Comparison of ENCODE assay signal across 8 cellular contexts in the genomic region with DNA sequence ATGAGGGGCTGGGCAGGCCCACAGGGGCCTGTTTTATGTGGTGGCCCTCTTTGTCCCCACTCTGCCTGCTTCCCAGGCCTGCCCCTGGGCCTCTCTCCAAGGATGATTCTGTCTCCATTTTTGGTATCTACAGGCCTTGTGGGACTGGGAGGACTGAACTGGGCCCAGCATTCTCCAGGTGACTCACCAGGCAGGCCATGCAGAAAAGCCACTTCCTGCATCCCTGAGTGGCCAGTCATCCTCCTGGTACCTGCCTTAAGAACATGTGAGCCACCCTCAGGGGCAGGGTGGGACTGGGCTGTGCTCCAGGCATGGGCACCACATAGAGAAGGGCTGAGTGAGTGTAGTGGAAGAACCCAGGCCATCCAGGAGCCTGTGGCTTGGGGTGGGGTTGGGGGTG. TPM values are rescaled to one million over a fixed set of nuclear protein-coding genes. Genes with fewer than 3 reads are reported as not detected.
A peak's percentile ranks its signal among the peaks of the same experiment; 100 is the strongest.
DNase-seq lines count a peak whose midpoint lies in the region; ATAC-seq and TF ChIP-seq lines count a peak whose summit lies in the region.

No MANE protein-coding gene starts in this region.

- peak; percentile 70 for DNase-seq in DMS53 treated with DMSO at 0.1 percent for 48 hours (lab: John Stamatoyannopoulos, UW; ENCODE audit: unreplicated experiment)
- DNase-seq in HT1080 (ENCODE audit: low read depth) = peak; percentile 100
- DNase-seq in choroid plexus epithelial cell (ENCODE audit: low read depth) = peak; percentile 94
- peak; percentile 97 for DNase-seq in osteoblast (ENCODE audit: insufficient read length, low spot score, missing footprints)
- no peak for DNase-seq in activated T-cell treated with anti-CD3 and anti-CD28 coated beads, Interleukin-2, amount 50 U/mL, for 1 hour
- DNase-seq in NOMO-1 treated with dmso at 0.1 percent for 144 hours (lab: John Stamatoyannopoulos, UW; ENCODE audit: unreplicated experiment) = no peak
- DNase-seq in NCI-H524 treated with DMSO at 0.1 percent for 48 hours (lab: John Stamatoyannopoulos, UW) = no peak

- no peaks in the 10 kb centered on the region for H4K20me1 ChIP-seq in osteoblast (ENCODE audit: insufficient read depth, low read length)

- H3K4me3 ChIP-seq in choroid plexus epithelial cell (ENCODE audit: low read depth, low read length) = no peak overlapping the region
- H3K4me3 ChIP-seq in osteoblast (ENCODE audit: insufficient read depth, low read length) = no peak overlapping the region

- H3K36me3 ChIP-seq in osteoblast (ENCODE audit: insufficient read depth, low read length) = no peaks in the 10 kb centered on the region

- ATAC-seq in HG03521 (IDR thresholded peaks at IDR 0.05; ENCODE audit: unreplicated experiment) = no peak

- no peaks in the 10 kb centered on the region for H3K9me3 ChIP-seq in osteoblast (ENCODE audit: low read depth, low read length)

- TF ChIP-seq CTCF in choroid plexus epithelial cell (conservative IDR thresholded peaks at IDR 0.05; ENCODE audit: low read depth, low read length) = no peak
- no peak for TF ChIP-seq CTCF in osteoblast (IDR thresholded peaks at IDR 0.05; ENCODE audit: extremely low read depth, low read depth, low read length)

- H2AFZ ChIP-seq in osteoblast (ENCODE audit: low read length) = peak overlapping the region; percentile 1

- H3K4me1 ChIP-seq in osteoblast (ENCODE audit: insufficient read depth, low read length) = peaks cover 22% of the 10 kb centered on the region

- H3K27me3 ChIP-seq in osteoblast (ENCODE audit: insufficient read depth, low read length) = no peaks in the 10 kb centered on the region

- peak overlapping the region; percentile 29 for H3K4me2 ChIP-seq in osteoblast (ENCODE audit: insufficient read depth, low read length)

- no peaks in the 10 kb centered on the region for H3K79me2 ChIP-seq in osteoblast (ENCODE audit: insufficient read depth, low read length)

- H3K27ac ChIP-seq in osteoblast (ENCODE audit: low read depth, low read length) = peak overlapping the region; percentile 73

RNA-seq across cellular contexts. Expression of gene BCAR3, which starts 20.0 kb away (rescaled TPM):
- 156 and 163 TPM in 2 replicates for total RNA-seq in HT1080 (2014; rRNA removed; shearing (Covaris generic))
- polyA plus RNA-seq in HT1080 (2015; cell fraction: cytosol; rRNA removed) = 97.9 and 102 TPM in 2 replicates
- polyA plus RNA-seq in HT1080 (2015; cell fraction: nucleus; rRNA removed) = 110 TPM in 2 replicates
- total RNA-seq in osteoblast = 34.0 and 37.1 TPM in 2 replicates

Comparison
In these comparisons a context has a peak if more than half of its experiments do, and no peak if none do; other contexts are left out.
1. DNase-seq: peak in DMS53 treated with DMSO at 0.1 percent for 48 hours (single experiment), HT1080 (single experiment), choroid plexus epithelial cell (single experiment) and osteoblast (single experiment); none in activated T-cell treated with anti-CD3 and anti-CD28 coated beads, Interleukin-2, amount 50 U/mL, for 1 hour (single experiment), NOMO-1 treated with dmso at 0.1 percent for 144 hours (single experiment) and NCI-H524 treated with DMSO at 0.1 percent for 48 hours (single experiment).